Comparison of ENCODE assay signal across 16 cellular contexts in genomic region chr11:3745161-3745560, GRCh38. TPM values are rescaled to one million over a fixed set of nuclear protein-coding genes. Genes with fewer than 3 reads are reported as not detected.
DNase-seq lines count a peak whose midpoint lies in the region; TF ChIP-seq lines count a peak whose summit lies in the region.
"Had no signal": no experiment of that assay in that cellular context is flagged by ENCODE, and none has a peak within 500 bp of the region (broad histone marks: within the 10 kb centered on the region; RNA-seq: fewer than 3 reads in every experiment).

No MANE protein-coding gene starts in this region.

- CTCF ChIA-PET in Calu3 (lab: Charles Lee) (no interaction called here), PC-9 (lab: Charles Lee) (no interaction called here)

- no peak overlapping the region for H2AFZ ChIP-seq in PC-9

- H3K9me3 Mint-ChIP-seq in Calu3 (ENCODE audit: low read depth, unreplicated experiment) (no peaks in the 10 kb centered on the region), immature natural killer cell (no peaks in the 10 kb centered on the region)
- H3K9me3 Mint-ChIP-seq: activated CD4-positive, alpha-beta T cell treated with anti-CD3 and anti-CD28 coated beads, Interleukin-2, amount 10 ng/mL, durations not matched to agents 7 days and 5 days; activated naive CD4-positive, alpha-beta T cell treated with anti-CD3 and anti-CD28 coated beads, Interleukin-2, amount 50 U/mL, for 24 hours had no signal

- H3K4me3 Mint-ChIP-seq in Calu3 (ENCODE audit: low read depth, unreplicated experiment) = peak overlapping the region; percentile 41
- no peak overlapping the region for H3K4me3 Mint-ChIP-seq in immature natural killer cell
- H3K4me3 Mint-ChIP-seq: activated CD4-positive, alpha-beta T cell treated with anti-CD3 and anti-CD28 coated beads, Interleukin-2, amount 10 ng/mL, durations not matched to agents 7 days and 5 days; activated naive CD4-positive, alpha-beta T cell treated with anti-CD3 and anti-CD28 coated beads, Interleukin-2, amount 50 U/mL, for 24 hours had no signal

- peak; percentile 6 for DNase-seq in Calu3
- peak in 1 of 2 experiments; percentile 92 for DNase-seq in PC-9
- DNase-seq in left kidney (ENCODE audit: low read depth, low spot score) = peak; percentile 17
- no peak for DNase-seq in activated effector memory CD4-positive, alpha-beta T cell treated with anti-CD3 and anti-CD28 coated beads, Interleukin-2, amount 50 U/mL, for 16 hours
- no peak for DNase-seq in midbrain (lab: John Stamatoyannopoulos, UW)
- no peak for DNase-seq in immature natural killer cell
- DNase-seq in cerebellar nuclear complex (lab: John Stamatoyannopoulos, UW) = no peak
- DNase-seq: activated CD4-positive, alpha-beta T cell treated with anti-CD3 and anti-CD28 coated beads, Interleukin-2, amount 10 ng/mL, durations not matched to agents 7 days and 5 days; effector memory CD4-positive, alpha-beta T cell; NCI-H1105 treated with DMSO at 0.1 percent for 48 hours; NCI-H2171; stimulated activated CD4-positive, alpha-beta T cell treated with anti-CD3 and anti-CD28 coated beads, Interleukin-12 subunit alpha, Interleukin-12 subunit beta, amount 100 ng/mL, for 4 hours; substantia nigra had no signal

- peaks cover 9% of the 10 kb centered on the region; the same call in 1 of the 2 replicates for H3K36me3 ChIP-seq in PC-9 (ENCODE audit: low read depth)

- intact Hi-C loops in Calu3 (cut with micrococcal nuclease; ENCODE audit: unreplicated experiment) (no loop called here), PC-9 (cut with micrococcal nuclease; ENCODE audit: unreplicated experiment) (no loop called here)

- TF ChIP-seq CTCF in Calu3 (IDR thresholded peaks at IDR 0.05; ENCODE audit: unreplicated experiment) = no peak
- no peak for TF ChIP-seq CTCF in PC-9 (conservative IDR thresholded peaks at IDR 0.05)

- no peaks in the 10 kb centered on the region for H3K27me3 Mint-ChIP-seq in Calu3 (ENCODE audit: unreplicated experiment)
- no peaks in the 10 kb centered on the region for H3K27me3 Mint-ChIP-seq in immature natural killer cell (ENCODE audit: low read depth in 3 of 3)
- H3K27me3 Mint-ChIP-seq: activated CD4-positive, alpha-beta T cell treated with anti-CD3 and anti-CD28 coated beads, Interleukin-2, amount 10 ng/mL, durations not matched to agents 7 days and 5 days; activated naive CD4-positive, alpha-beta T cell treated with anti-CD3 and anti-CD28 coated beads, Interleukin-2, amount 50 U/mL, for 24 hours had no signal

- H3K36me3 Mint-ChIP-seq in Calu3 (ENCODE audit: insufficient read depth, unreplicated experiment) (peaks cover 69% of the 10 kb centered on the region), immature natural killer cell (peaks cover 15 to 20% (median 17%) of the 10 kb centered on the region in 3 donors)

- no peaks in the 10 kb centered on the region for H3K9me3 ChIP-seq in PC-9 (ENCODE audit: insufficient read depth, low read depth)

- peak overlapping the region; percentile 30; the same call in 1 of the 2 replicates for H3K4me3 ChIP-seq in PC-9

- H3K27ac ChIP-seq in PC-9 = peak overlapping the region; percentile 64
- H3K27ac ChIP-seq: KMS-11 had no signal

- POLR2A ChIA-PET in PC-9 (lab: Charles Lee; ENCODE audit: unreplicated experiment) = no interaction called here

- H3K4me1 Mint-ChIP-seq in Calu3 (ENCODE audit: low read depth, unreplicated experiment) = peaks cover 10% of the 10 kb centered on the region
- H3K4me1 Mint-ChIP-seq in immature natural killer cell = peaks cover 0 to 4% of the 10 kb centered on the region in 2 donors
- H3K4me1 Mint-ChIP-seq: activated CD4-positive, alpha-beta T cell treated with anti-CD3 and anti-CD28 coated beads, Interleukin-2, amount 10 ng/mL, durations not matched to agents 7 days and 5 days had no signal

- H3K27me3 ChIP-seq in PC-9 (ENCODE audit: insufficient read depth, low read depth) = no peaks in the 10 kb centered on the region

- no peak for TF ChIP-seq RAD21 in Ishikawa (IDR thresholded peaks at IDR 0.05; ENCODE audit: low read depth)

- 0 out of 2 replicates have a peak, but pooled peaks cover 3% of the 10 kb centered on the region for H3K79me2 ChIP-seq in PC-9 (ENCODE audit: low read depth)

- H3K27ac Mint-ChIP-seq in Calu3 (ENCODE audit: unreplicated experiment) (peak overlapping the region; percentile 92), immature natural killer cell (no peak overlapping the region)
- H3K27ac Mint-ChIP-seq: activated CD4-positive, alpha-beta T cell treated with anti-CD3 and anti-CD28 coated beads, Interleukin-2, amount 10 ng/mL, durations not matched to agents 7 days and 5 days; activated naive CD4-positive, alpha-beta T cell treated with anti-CD3 and anti-CD28 coated beads, Interleukin-2, amount 50 U/mL, for 24 hours had no signal

- H3K9me2 ChIP-seq in PC-9 (ENCODE audit: insufficient read depth) = no peaks in the 10 kb centered on the region

- no peaks in the 10 kb centered on the region; the same call in 1 of the 2 replicates for H4K20me1 ChIP-seq in PC-9 (ENCODE audit: insufficient read depth)

- peaks cover 37% of the 10 kb centered on the region for H3F3A ChIP-seq in PC-9 (ENCODE audit: insufficient read depth, low read depth)

- H3K4me2 ChIP-seq in PC-9 = peak overlapping the region; percentile 77
- H3K4me2 ChIP-seq: KMS-11 had no signal

- TF ChIP-seq EP300 in Ishikawa (IDR thresholded peaks at IDR 0.05; ENCODE audit: borderline replicate concordance) = peak; percentile 65; the same call in 1 of the 2 replicates

- H3K4me1 ChIP-seq in PC-9 (replicated peaks; ENCODE audit: insufficient read depth) = peaks cover 41% of the 10 kb centered on the region

- BruUV-seq in Calu3 (replicated peaks; lab: Mats Ljungman, UMichigan) = no TSS peak
- BruUV-seq in PC-9 (replicated peaks; lab: Mats Ljungman, UMichigan) = no TSS peak

TF ChIP-seq in Ishikawa, 13 proteins besides CTCF, POLR2A, EP300 and RAD21:
- TF ChIP-seq USF1 (IDR thresholded peaks at IDR 0.05) = no peak
- no peak for TF ChIP-seq ZBTB7A (IDR thresholded peaks at IDR 0.05; ENCODE audit: low read depth)
- TF ChIP-seq TAF1 (IDR thresholded peaks at IDR 0.05; ENCODE audit: low read depth) = no peak
- no peak; the same call in 1 of the 2 replicates for TF ChIP-seq NFIC (IDR thresholded peaks at IDR 0.05)
- TF ChIP-seq TEAD4 (IDR thresholded peaks at IDR 0.05) = peak; percentile 55; the same call in 1 of the 2 replicates
- TF ChIP-seq YY1 (IDR thresholded peaks at IDR 0.05; ENCODE audit: low read depth) = peak; percentile 51; the same call in 1 of the 2 replicates
- TF ChIP-seq, protein P1, sequence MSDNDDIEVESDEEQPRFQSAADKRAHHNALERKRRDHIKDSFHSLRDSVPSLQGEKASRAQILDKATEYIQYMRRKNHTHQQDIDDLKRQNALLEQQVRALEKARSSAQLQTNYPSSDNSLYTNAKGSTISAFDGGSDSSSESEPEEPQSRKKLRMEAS (IDR thresholded peaks at IDR 0.05) = no peak
- peak; percentile 61; the same call in 1 of the 2 replicates for TF ChIP-seq FOXM1 (IDR thresholded peaks at IDR 0.05; ENCODE audit: borderline replicate concordance, low read depth)
- TF ChIP-seq CREB1 (IDR thresholded peaks at IDR 0.05; ENCODE audit: low read depth) = no peak
- TF ChIP-seq, protein P2, sequence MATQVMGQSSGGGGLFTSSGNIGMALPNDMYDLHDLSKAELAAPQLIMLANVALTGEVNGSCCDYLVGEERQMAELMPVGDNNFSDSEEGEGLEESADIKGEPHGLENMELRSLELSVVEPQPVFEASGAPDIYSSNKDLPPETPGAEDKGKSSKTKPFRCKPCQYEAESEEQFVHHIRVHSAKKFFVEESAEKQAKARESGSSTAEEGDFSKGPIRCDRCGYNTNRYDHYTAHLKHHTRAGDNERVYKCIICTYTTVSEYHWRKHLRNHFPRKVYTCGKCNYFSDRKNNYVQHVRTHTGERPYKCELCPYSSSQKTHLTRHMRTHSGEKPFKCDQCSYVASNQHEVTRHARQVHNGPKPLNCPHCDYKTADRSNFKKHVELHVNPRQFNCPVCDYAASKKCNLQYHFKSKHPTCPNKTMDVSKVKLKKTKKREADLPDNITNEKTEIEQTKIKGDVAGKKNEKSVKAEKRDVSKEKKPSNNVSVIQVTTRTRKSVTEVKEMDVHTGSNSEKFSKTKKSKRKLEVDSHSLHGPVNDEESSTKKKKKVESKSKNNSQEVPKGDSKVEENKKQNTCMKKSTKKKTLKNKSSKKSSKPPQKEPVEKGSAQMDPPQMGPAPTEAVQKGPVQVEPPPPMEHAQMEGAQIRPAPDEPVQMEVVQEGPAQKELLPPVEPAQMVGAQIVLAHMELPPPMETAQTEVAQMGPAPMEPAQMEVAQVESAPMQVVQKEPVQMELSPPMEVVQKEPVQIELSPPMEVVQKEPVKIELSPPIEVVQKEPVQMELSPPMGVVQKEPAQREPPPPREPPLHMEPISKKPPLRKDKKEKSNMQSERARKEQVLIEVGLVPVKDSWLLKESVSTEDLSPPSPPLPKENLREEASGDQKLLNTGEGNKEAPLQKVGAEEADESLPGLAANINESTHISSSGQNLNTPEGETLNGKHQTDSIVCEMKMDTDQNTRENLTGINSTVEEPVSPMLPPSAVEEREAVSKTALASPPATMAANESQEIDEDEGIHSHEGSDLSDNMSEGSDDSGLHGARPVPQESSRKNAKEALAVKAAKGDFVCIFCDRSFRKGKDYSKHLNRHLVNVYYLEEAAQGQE (IDR thresholded peaks at IDR 0.05; ENCODE audit: low read depth) = no peak
- peak; percentile 62; the same call in 1 of the 2 replicates for TF ChIP-seq TCF12 (IDR thresholded peaks at IDR 0.05; ENCODE audit: low read depth)
- no peak for TF ChIP-seq CEBPB (IDR thresholded peaks at IDR 0.05)
- no peak for TF ChIP-seq EGR1 (IDR thresholded peaks at IDR 0.05)

RNA-seq across cellular contexts. Expression of gene NUP98, which starts 52.2 kb away (rescaled TPM):
- total RNA-seq in Calu3 (2022) (114 and 126 TPM in 2 replicates), PC-9 (2021) (49.8 and 59.7 TPM in 2 replicates)
- 10 to 100 TPM; 16.2 to 38.1 (median 20.5) TPM for polyA plus RNA-seq in immature natural killer cell

Comparison
In these comparisons a context has a peak if more than half of its experiments do, and no peak if none do; other contexts are left out.
1. DNase-seq: peak in Calu3 (single experiment) and left kidney (single experiment); none in activated effector memory CD4-positive, alpha-beta T cell treated with anti-CD3 and anti-CD28 coated beads, Interleukin-2, amount 50 U/mL, for 16 hours (single experiment), midbrain (single experiment), immature natural killer cell (0 of 3) and cerebellar nuclear complex (0 of 2).